Comparison of ENCODE assay signal across 14 cellular contexts in the genomic region with DNA sequence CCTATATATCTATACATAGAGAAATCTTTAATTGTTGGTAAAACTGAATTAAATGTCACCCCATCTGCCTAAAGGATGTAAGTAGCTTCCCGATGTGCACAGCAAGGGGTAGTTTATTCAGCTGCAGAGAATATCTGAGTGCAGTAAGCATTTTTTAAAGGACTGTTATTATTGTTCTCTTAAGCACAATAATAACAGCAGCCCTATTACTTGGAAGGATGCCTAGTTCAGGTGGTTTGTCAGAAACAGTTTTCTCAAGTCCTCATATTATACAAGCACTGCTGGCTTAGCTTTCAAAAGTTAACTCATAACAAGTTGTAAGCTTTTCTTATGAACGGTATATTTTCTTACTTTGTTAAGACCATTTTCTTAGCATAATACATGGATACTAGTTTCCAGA.
"Had no signal": no experiment of that assay in that cellular context is flagged by ENCODE, and none has a peak within 500 bp of the region (broad histone marks: within the 10 kb centered on the region; RNA-seq: fewer than 3 reads in every experiment).

No MANE protein-coding gene starts in this region.

- H3K27ac ChIP-seq: brain microvascular endothelial cell, left ventricle myocardium inferior, parathyroid adenoma, thoracic aorta had no signal

- H3K9me3 ChIP-seq: left ventricle myocardium inferior, thoracic aorta had no signal

- DNase-seq: activated CD4-positive, alpha-beta T cell treated with anti-CD3 and anti-CD28 coated beads, Interleukin-2, amount 10 ng/mL, durations not matched to agents 7 days and 5 days; activated CD8-positive, alpha-beta memory T cell treated with anti-CD3 and anti-CD28 coated beads, Interleukin-2, amount 50 U/mL, for 48 hours; activated gamma-delta T cell treated with Interleukin-2 at 50 U/mL for 16 hours; activated naive CD8-positive, alpha-beta T cell treated with anti-CD3 and anti-CD28 coated beads, Interleukin-2, amount 10 ng/mL, durations not matched to agents 7 days and 5 days; activated T-cell treated with anti-CD3 and anti-CD28 coated beads, Interleukin-2, amount 50 U/mL, for 72 hours; brain microvascular endothelial cell; effector memory CD4-positive, alpha-beta T cell; foreskin melanocyte; left ventricle myocardium inferior; naive B cell; retina had no signal

- H3K36me3 ChIP-seq: brain microvascular endothelial cell, left ventricle myocardium inferior, thoracic aorta had no signal

- ATAC-seq: activated T-cell treated with anti-CD3 and anti-CD28 coated beads, Interleukin-2, amount 50 U/mL, for 72 hours; stimulated activated effector memory CD8-positive, alpha-beta T cell treated with anti-CD3 and anti-CD28 coated beads, Interleukin-12 subunit alpha, Interleukin-12 subunit beta, amount 100 ng/mL, for 72 hours had no signal

- H3K4me1 ChIP-seq: left ventricle myocardium inferior, parathyroid adenoma had no signal

- H3K4me3 ChIP-seq: left ventricle myocardium inferior, thoracic aorta had no signal
